21 cellular contexts compared by ENCODE assay signal in the genomic region with DNA sequence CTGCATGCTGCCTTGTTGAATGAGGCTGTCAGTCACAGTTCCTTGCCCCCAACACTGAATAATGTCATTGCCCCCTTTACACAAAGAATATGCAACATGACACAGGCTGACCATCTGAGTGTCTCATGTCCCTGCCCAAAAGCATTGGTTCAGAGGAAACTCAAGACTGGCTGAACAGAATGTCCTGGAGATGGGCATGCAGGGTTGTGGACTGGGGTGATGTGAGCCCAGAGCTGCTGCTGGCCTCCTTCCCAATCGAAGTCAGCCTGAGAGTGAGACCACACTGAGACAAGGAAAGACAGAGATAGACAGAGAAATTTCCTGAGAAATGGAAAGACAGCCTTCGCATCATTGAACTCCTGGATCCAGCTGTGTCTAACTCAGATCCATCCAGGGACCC.
"Had no signal": no experiment of that assay in that cellular context is flagged by ENCODE, and none has a peak within 500 bp of the region (broad histone marks: within the 10 kb centered on the region; RNA-seq: fewer than 3 reads in every experiment).

No MANE protein-coding gene starts in this region.

- H3K4me3 ChIP-seq: Peyer's patch had no signal

- ATAC-seq: activated T-helper 17 cell treated with anti-CD3 and anti-CD28 coated beads, Interleukin-2, amount 50 U/mL, for 72 hours; T-helper 17 cell had no signal

- H3K27me3 ChIP-seq: Peyer's patch had no signal

- H3K36me3 ChIP-seq: Peyer's patch had no signal

- H3K9me3 ChIP-seq: Peyer's patch had no signal

- DNase-seq: activated B cell treated with CpG ODN at 0.5 μM for 24 hours; activated CD4-positive, alpha-beta memory T cell treated with anti-CD3 and anti-CD28 coated beads, Interleukin-2, amount 10 ng/mL, durations not matched to agents 7 days and 5 days; activated CD4-positive, alpha-beta T cell treated with anti-CD3 and anti-CD28 coated beads, Interleukin-2, amount 50 U/mL, for 1 hour; activated gamma-delta T cell; activated naive CD4-positive, alpha-beta T cell treated with anti-CD3 and anti-CD28 coated beads for 36 hours; activated T-cell treated with anti-CD3 and anti-CD28 coated beads for 4 hours; activated T-cell treated with anti-CD3 and anti-CD28 coated beads, Interleukin-2, amount 50 U/mL, for 48 hours; amygdala; cerebellar nuclear complex; Kasumi-1; NCI-H1105 treated with DMSO at 0.1 percent for 48 hours; NCI-H1436 treated with DMSO at 0.1 percent for 48 hours; NCI-H187; NCI-H510A treated with DMSO at 0.1 percent for 48 hours; NCI-H69; NK-92 treated with Interleukin-12 subunit alpha and Interleukin-12 subunit beta, amount 100 ng/mL, for 24 hours; Peyer's patch; SIG-M5; T-helper 17 cell; T-helper 9 cell had no signal
